8 cellular contexts compared by ENCODE assay signal in genomic region chr9:72038890-72039410, GRCh38. TPM values are rescaled to one million over a fixed set of nuclear protein-coding genes. Genes with fewer than 3 reads are reported as not detected.
A peak's percentile ranks its signal among the peaks of the same experiment; 100 is the strongest.
DNase-seq lines count a peak whose midpoint lies in the region; ATAC-seq, FAIRE-seq and TF ChIP-seq lines count a peak whose summit lies in the region.

No MANE protein-coding gene starts in this region.

- no peaks in the 10 kb centered on the region for H3K27me3 ChIP-seq in pancreas

- ATAC-seq in GM21515 (IDR thresholded peaks at IDR 0.05; ENCODE audit: unreplicated experiment) (peak; percentile 77), pancreas (peak; percentile 79 to 98 (median 92))

- no peak overlapping the region for H3K4me3 ChIP-seq in Jurkat, Clone E6-1 (ENCODE audit: low read length)
- no peak overlapping the region for H3K4me3 ChIP-seq in pancreas

- FAIRE-seq in pancreas (lab: Jason Lieb, UNC): no peak

- peaks cover 5% of the 10 kb centered on the region for H3K4me1 Mint-ChIP-seq in type B pancreatic cell (ENCODE audit: unreplicated experiment)

- intact Hi-C loops in pancreas (cut with DNase I): loop anchor here (5.0 to 10.0 kb wide), 2 partner anchors 233 to 236 kb away; no protein-coding TSS in a partner anchor

- WGBS in pancreas, 2 donors: 13 to 16% methylated on average over 13 of the region's 13 CpGs

- no peaks in the 10 kb centered on the region for H3K9me3 ChIP-seq in pancreas

- H3K4me1 ChIP-seq in pancreas: no peaks in the 10 kb centered on the region

- no peaks in the 10 kb centered on the region for H3K36me3 ChIP-seq in pancreas

- peak; percentile 80 for DNase-seq in DMS53 (lab: John Stamatoyannopoulos, UW)
- DNase-seq in Jurkat, Clone E6-1 (ENCODE audit: low read depth, low spot score): peak; percentile 48
- DNase-seq in RWPE1 (ENCODE audit: low spot score): peak; percentile 83
- peak; percentile 35 for DNase-seq in activated effector memory CD4-positive, alpha-beta T cell treated with Interleukin-2 at 50 U/mL for 16 hours
- peak; percentile 73 for DNase-seq in germinal center (ENCODE audit: low spot score)
- peak; percentile 47 to 86 (median 74) for DNase-seq in pancreas
- DNase-seq in type B pancreatic cell (ENCODE audit: extremely low spot score, unreplicated experiment): peak; percentile 77

- no peak overlapping the region for H3K4me3 Mint-ChIP-seq in type B pancreatic cell

- H3K27ac ChIP-seq in RWPE1 (no peak overlapping the region), pancreas (no peak overlapping the region)

- no peak overlapping the region for H3K27ac Mint-ChIP-seq in type B pancreatic cell

- CTCF ChIA-PET in RWPE1 (lab: Yijun Ruan, JAX): interaction anchor here (0.5 to 3.1 kb wide), 39 partner anchors 9 to 976 kb away, joined by 3 to 72 read pairs (median 4); no protein-coding TSS in a partner anchor

- H3K27me3 Mint-ChIP-seq in type B pancreatic cell: peaks cover 8% of the 10 kb centered on the region

- TF ChIP-seq CTCF in RWPE1 (conservative IDR thresholded peaks at IDR 0.05; ENCODE audit: low read depth): peak; percentile 92
- peak; percentile 81 to 96 (median 94) for TF ChIP-seq CTCF in pancreas (IDR thresholded peaks at IDR 0.05)
- peak; percentile 97 for TF ChIP-seq CTCF in type B pancreatic cell (conservative IDR thresholded peaks at IDR 0.05)

- H3K9me3 Mint-ChIP-seq in type B pancreatic cell: no peaks in the 10 kb centered on the region

- H3K36me3 Mint-ChIP-seq in type B pancreatic cell: no peaks in the 10 kb centered on the region

- POLR2A ChIA-PET in RWPE1 (lab: Yijun Ruan, JAX; ENCODE audit: low non-redundant PET): no interaction called here

RNA-seq across cellular contexts. Expression of gene C9orf57, which starts 21.5 kb away (rescaled TPM):
- polyA plus RNA-seq in Jurkat, Clone E6-1 (2012; ENCODE audit: insufficient read depth, insufficient read length): not detected
- total RNA-seq in pancreas: not detected
- not detected for polyA plus RNA-seq in pancreas
- not detected in 2 replicates for total RNA-seq in type B pancreatic cell (ENCODE audit: low replicate concordance)
